15 cellular contexts compared by ENCODE assay signal in genomic region chr11:10354389-10354788, GRCh38. TPM values are rescaled to one million over a fixed set of nuclear protein-coding genes. Genes with fewer than 3 reads are reported as not detected.
DNase-seq lines count a peak whose midpoint lies in the region; ATAC-seq, FAIRE-seq and TF ChIP-seq lines count a peak whose summit lies in the region.
"Had no signal": no experiment of that assay in that cellular context is flagged by ENCODE, and none has a peak within 500 bp of the region (broad histone marks: within the 10 kb centered on the region; RNA-seq: fewer than 3 reads in every experiment).

No MANE protein-coding gene starts in this region.

- H3K9ac ChIP-seq in adipocyte (ENCODE audit: low read length) (peak overlapping the region; percentile 69), keratinocyte (ENCODE audit: control insufficient read depth, extremely low read depth, insufficient read depth, low read length) (no peak overlapping the region), skeletal muscle satellite cell (ENCODE audit: low read depth, low read length) (peak overlapping the region; percentile 32)
- H3K9ac ChIP-seq: BLaER1 had no signal

- no peaks in the 10 kb centered on the region for H4K20me1 ChIP-seq in keratinocyte (ENCODE audit: control insufficient read depth, extremely low read depth, insufficient read depth, low read length)
- H4K20me1 ChIP-seq: BLaER1 had no signal

- H3K27me3 ChIP-seq in adipocyte (replicated peaks; ENCODE audit: control insufficient read depth, insufficient read depth, low read length) (no peaks in the 10 kb centered on the region), keratinocyte (ENCODE audit: control insufficient read depth, extremely low read depth, insufficient read depth, low read length) (no peaks in the 10 kb centered on the region), skeletal muscle satellite cell (ENCODE audit: control insufficient read depth, insufficient read depth, low read length) (no peaks in the 10 kb centered on the region)
- H3K27me3 ChIP-seq: BLaER1 had no signal

- no peak for TF ChIP-seq POLR2A in GM12892 (IDR thresholded peaks at IDR 0.05; ENCODE audit: low read depth, low read length)
- TF ChIP-seq POLR2A in erythroblast (IDR thresholded peaks at IDR 0.05; ENCODE audit: low read length): no peak

- H2AFZ ChIP-seq in keratinocyte (ENCODE audit: control insufficient read depth, low read length): no peak overlapping the region

- no peaks in the 10 kb centered on the region for H3K79me2 ChIP-seq in keratinocyte (ENCODE audit: control insufficient read depth, insufficient read depth, low read length)

- peak overlapping the region; percentile 28 for H3K27ac ChIP-seq in keratinocyte (ENCODE audit: control insufficient read depth, insufficient read depth, low read length)
- H3K27ac ChIP-seq: BLaER1 had no signal

- H3K36me3 ChIP-seq in adipocyte (ENCODE audit: control insufficient read depth, insufficient read depth, low read length, severe bottlenecking): no peaks in the 10 kb centered on the region
- no peaks in the 10 kb centered on the region for H3K36me3 ChIP-seq in keratinocyte (ENCODE audit: control insufficient read depth in 2 of 2, extremely low read depth in 1 of 2, insufficient read depth in 2 of 2, low read length in 2 of 2)
- H3K36me3 ChIP-seq in skeletal muscle satellite cell (ENCODE audit: insufficient read depth, low read length): no peaks in the 10 kb centered on the region
- H3K36me3 ChIP-seq: BLaER1 had no signal

- FAIRE-seq in GM12892 (lab: Jason Lieb, UNC) (peak; percentile 44), keratinocyte (lab: Jason Lieb, UNC) (no peak)

- TF ChIP-seq CTCF in keratinocyte (optimal IDR thresholded peaks at IDR 0.05 in 1 of 3, IDR thresholded peaks at IDR 0.05 in 1 of 3, conservative IDR thresholded peaks at IDR 0.05 in 1 of 3; ENCODE audit: extremely low read depth in 1 of 3, insufficient read depth in 2 of 3, low read length in 3 of 3): no peak

- H3K4me2 ChIP-seq in keratinocyte (ENCODE audit: control insufficient read depth, extremely low read depth, insufficient read depth, low read depth, low read length): no peak overlapping the region
- H3K4me2 ChIP-seq in skeletal muscle satellite cell (ENCODE audit: low read length): no peak overlapping the region
- H3K4me2 ChIP-seq: BLaER1 had no signal

- no peak for ATAC-seq in GM19328 (IDR thresholded peaks at IDR 0.05; ENCODE audit: unreplicated experiment)

- H3K4me3 ChIP-seq in adipocyte (ENCODE audit: low read length) (no peak overlapping the region), keratinocyte (ENCODE audit: control insufficient read depth in 2 of 3, extremely low read depth in 1 of 3, insufficient read depth in 2 of 3, low read depth in 1 of 3, low read length in 3 of 3) (no peak overlapping the region), skeletal muscle satellite cell (ENCODE audit: low read length) (no peak overlapping the region)
- H3K4me3 ChIP-seq: BLaER1 had no signal

- H3K4me1 ChIP-seq in adipocyte (ENCODE audit: control insufficient read depth, insufficient read depth, low read length): peaks cover 70% of the 10 kb centered on the region
- peaks cover 42% of the 10 kb centered on the region for H3K4me1 ChIP-seq in keratinocyte (ENCODE audit: control insufficient read depth, extremely low read depth, insufficient read depth, low read length)
- H3K4me1 ChIP-seq in skeletal muscle satellite cell (ENCODE audit: control insufficient read depth, insufficient read depth, low read length): peaks cover 46% of the 10 kb centered on the region
- H3K4me1 ChIP-seq: BLaER1 had no signal

- DNase-seq in GM12892 (ENCODE audit: insufficient read length) (no peak), adipocyte (ENCODE audit: low read depth) (no peak), keratinocyte (ENCODE audit: low read depth, low spot score) (no peak), erythroblast (lab: John Stamatoyannopoulos, UW) (no peak), SK-N-DZ (ENCODE audit: low spot score) (no peak), kidney tubule cell (ENCODE audit: low spot score) (no peak)
- DNase-seq: H7; NCI-H187 treated with DMSO at 0.1 percent for 48 hours; NCI-H345; NCI-H69; NK-92 treated with Interleukin-12 subunit alpha and Interleukin-12 subunit beta, amount 100 ng/mL, for 24 hours; SHP77 treated with DMSO at 0.1 percent for 48 hours had no signal

- H3K9me1 ChIP-seq in keratinocyte (ENCODE audit: control insufficient read depth, extremely low read depth, insufficient read depth, low read length): no peaks in the 10 kb centered on the region

- dilution Hi-C loops in keratinocyte (cut with MboI; ENCODE audit: extremely low pct_ligation_motif_present, low sequenced_read_pairs): no loop called here

- H3K9me3 ChIP-seq in adipocyte (ENCODE audit: control insufficient read depth, low read length): no peaks in the 10 kb centered on the region
- H3K9me3 ChIP-seq in keratinocyte (ENCODE audit: control insufficient read depth, low read depth, low read length): no peaks in the 10 kb centered on the region
- H3K9me3 ChIP-seq in skeletal muscle satellite cell (replicated peaks; ENCODE audit: low read length): no peaks in the 10 kb centered on the region
- H3K9me3 ChIP-seq: BLaER1 had no signal

RNA-seq across cellular contexts. Expression of gene ADM, which starts 49.5 kb away (rescaled TPM):
- 10.1 TPM for polyA plus RNA-seq in GM12892 (2012; ENCODE audit: missing spikeins)
- polyA plus RNA-seq in keratinocyte: 52.6 to 115 TPM (median 57.9 TPM) in 3 replicates
- 60.1 TPM for polyA plus RNA-seq in keratinocyte (2011; ENCODE audit: low read depth)
- polyA plus RNA-seq in keratinocyte (2011; cell fraction: cytosol; rRNA removed): 14.1 and 22.5 TPM in 2 replicates
- 155 and 157 TPM in 2 replicates for polyA plus RNA-seq in keratinocyte (2011; cell fraction: nucleus; rRNA removed)
- polyA plus RNA-seq in keratinocyte (2012; ENCODE audit: low replicate concordance): 48.0 and 252 TPM in 2 replicates
- polyA minus RNA-seq in keratinocyte: 47.4 to 113 TPM (median 49.9 TPM) in 3 replicates
- 21.1 TPM for polyA minus RNA-seq in keratinocyte (2011; cell fraction: cytosol; rRNA and poly(A)+ RNA removed)
- polyA minus RNA-seq in keratinocyte (2011; cell fraction: nucleus; rRNA and poly(A)+ RNA removed): 110 and 123 TPM in 2 replicates
- total RNA-seq in skeletal muscle satellite cell (2012; rRNA removed): 183 and 196 TPM in 2 replicates
- 182 and 240 TPM in 2 replicates for polyA plus RNA-seq in SK-N-DZ (2014; cell fraction: cytosol; rRNA removed)
- polyA plus RNA-seq in SK-N-DZ (2014; cell fraction: nucleus; rRNA removed): 479 and 545 TPM in 2 replicates
